Comparison of ENCODE assay signal across 23 cellular contexts in genomic region chr3:139320551-139321309, GRCh38.
"Had no signal": no experiment of that assay in that cellular context is flagged by ENCODE, and none has a peak within 500 bp of the region (broad histone marks: within the 10 kb centered on the region; RNA-seq: fewer than 3 reads in every experiment).

No MANE protein-coding gene starts in this region.

- H3K4me1 ChIP-seq: esophagus muscularis mucosa, left ventricle myocardium inferior, lower lobe of right lung, parathyroid adenoma, psoas muscle, right lobe of liver, testis, tibial nerve had no signal

- H3K27ac Mint-ChIP-seq: dendritic cell treated with granulocyte-macrophage colony-stimulating factor and Interleukin-4, amounts not matched to agents 40 ng/mL and 50 ng/mL, for 4 days; effector memory CD8-positive, alpha-beta T cell; memory B cell; naive thymus-derived CD4-positive, alpha-beta T cell; stimulated activated effector memory CD8-positive, alpha-beta T cell treated with anti-CD3 and anti-CD28 coated beads, Interleukin-12 subunit alpha, Interleukin-12 subunit beta, amount 100 ng/mL, for 72 hours had no signal

- H3K9me3 Mint-ChIP-seq: dendritic cell treated with granulocyte-macrophage colony-stimulating factor and Interleukin-4, amounts not matched to agents 40 ng/mL and 50 ng/mL, for 4 days; effector memory CD8-positive, alpha-beta T cell; memory B cell; naive thymus-derived CD4-positive, alpha-beta T cell; stimulated activated effector memory CD8-positive, alpha-beta T cell treated with anti-CD3 and anti-CD28 coated beads, Interleukin-12 subunit alpha, Interleukin-12 subunit beta, amount 100 ng/mL, for 72 hours had no signal

- H3K36me3 Mint-ChIP-seq: memory B cell; naive thymus-derived CD4-positive, alpha-beta T cell; stimulated activated effector memory CD8-positive, alpha-beta T cell treated with anti-CD3 and anti-CD28 coated beads, Interleukin-12 subunit alpha, Interleukin-12 subunit beta, amount 100 ng/mL, for 72 hours had no signal

- H3K4me2 ChIP-seq: hepatocyte had no signal

- ATAC-seq: effector memory CD8-positive, alpha-beta T cell; left cardiac atrium; lower lobe of right lung; naive thymus-derived CD4-positive, alpha-beta T cell; psoas muscle; right lobe of liver; stimulated activated effector memory CD8-positive, alpha-beta T cell treated with anti-CD3 and anti-CD28 coated beads, Interleukin-12 subunit alpha, Interleukin-12 subunit beta, amount 100 ng/mL, for 72 hours; stimulated activated naive CD8-positive, alpha-beta T cell treated with anti-CD3 and anti-CD28 coated beads, Interleukin-15, Interleukin-2, amounts not matched to agents 100 U/mL and 50 U/mL, for 24 hours had no signal

- DNase-seq: cerebellar nuclear complex; effector memory CD8-positive, alpha-beta T cell; head of caudate nucleus; kidney; left cardiac atrium; left ventricle myocardium inferior; lower lobe of right lung; naive thymus-derived CD4-positive, alpha-beta T cell; psoas muscle; right lobe of liver; stimulated activated CD4-positive, alpha-beta T cell treated with anti-CD3 and anti-CD28 coated beads, Interleukin-4, amount 100 ng/mL, for 1 hour; stimulated activated CD8-positive, alpha-beta memory T cell treated with anti-CD3 and anti-CD28 coated beads, Interleukin-4, amount 100 ng/mL, for 48 hours; stimulated activated naive CD8-positive, alpha-beta T cell treated with anti-CD3 and anti-CD28 coated beads, Interleukin-15, Interleukin-2, amounts not matched to agents 100 U/mL and 50 U/mL, for 24 hours; testis had no signal

- H3K27ac ChIP-seq: epithelial cell of prostate, esophagus muscularis mucosa, hepatocyte, left ventricle myocardium inferior, lower lobe of right lung, parathyroid adenoma, psoas muscle, right lobe of liver, testis, tibial nerve had no signal

- FAIRE-seq: colon, kidney had no signal

- H3K4me3 Mint-ChIP-seq: dendritic cell treated with granulocyte-macrophage colony-stimulating factor and Interleukin-4, amounts not matched to agents 40 ng/mL and 50 ng/mL, for 4 days; effector memory CD8-positive, alpha-beta T cell; memory B cell; naive thymus-derived CD4-positive, alpha-beta T cell; stimulated activated effector memory CD8-positive, alpha-beta T cell treated with anti-CD3 and anti-CD28 coated beads, Interleukin-12 subunit alpha, Interleukin-12 subunit beta, amount 100 ng/mL, for 72 hours had no signal

- H3K27me3 ChIP-seq: right lobe of liver, testis, tibial nerve had no signal

- H3K4me1 Mint-ChIP-seq: naive thymus-derived CD4-positive, alpha-beta T cell; stimulated activated effector memory CD8-positive, alpha-beta T cell treated with anti-CD3 and anti-CD28 coated beads, Interleukin-12 subunit alpha, Interleukin-12 subunit beta, amount 100 ng/mL, for 72 hours had no signal

- H3K4me3 ChIP-seq: esophagus muscularis mucosa, hepatocyte, left ventricle myocardium inferior, lower lobe of right lung, psoas muscle, right lobe of liver, testis, tibial nerve had no signal

- H3K9me3 ChIP-seq: esophagus muscularis mucosa, left ventricle myocardium inferior, lower lobe of right lung, psoas muscle, right lobe of liver, testis, tibial nerve had no signal

- H3K79me2 ChIP-seq: hepatocyte, parathyroid adenoma had no signal

- H3K36me3 ChIP-seq: esophagus muscularis mucosa, left ventricle myocardium inferior, lower lobe of right lung, right lobe of liver, tibial nerve had no signal

- H2AFZ ChIP-seq: hepatocyte, parathyroid adenoma had no signal

- H3K9ac ChIP-seq: parathyroid adenoma had no signal
